ENCODE assay signal across 10 cellular contexts in genomic region chr2:190477563-190478454, GRCh38. TPM values are rescaled to one million over a fixed set of nuclear protein-coding genes. Genes with fewer than 3 reads are reported as not detected.
DNase-seq lines count a peak whose midpoint lies in the region; ATAC-seq and TF ChIP-seq lines count a peak whose summit lies in the region.
"Had no signal": no experiment of that assay in that cellular context is flagged by ENCODE, and none has a peak within 500 bp of the region (broad histone marks: within the 10 kb centered on the region; RNA-seq: fewer than 3 reads in every experiment).

No MANE protein-coding gene starts in this region.

- H3K4me3 ChIP-seq in adrenal gland: no peak overlapping the region

- no peak for ATAC-seq in HG03108 (IDR thresholded peaks at IDR 0.05; ENCODE audit: unreplicated experiment)
- ATAC-seq in GM18868 (IDR thresholded peaks at IDR 0.05; ENCODE audit: unreplicated experiment): no peak

- H3K4me1 ChIP-seq in adrenal gland (replicated peaks in 1 of 2): peaks cover 0 to 3% of the 10 kb centered on the region in 2 donors

- peak overlapping the region in 3 of 5 donors; percentile 2 to 26 (median 18) for H3K27ac ChIP-seq in adrenal gland

- H3K9me3 ChIP-seq in adrenal gland (replicated peaks in 1 of 3): no peaks in the 10 kb centered on the region

- whole genome bisulfite sequencing in adrenal gland, 4 donors: 59 to 87% (median 75%) methylated on average over 3 to 4 of the region's 4 CpGs

- DNase-seq in NCI-H1092 treated with DMSO at 0.1 percent for 48 hours (lab: John Stamatoyannopoulos, UW) (peak; percentile 91), adrenal gland (no peak), hippocampal formation (lab: John Stamatoyannopoulos, UW) (peak; percentile 53 to 88), renal cortical epithelial cell (ENCODE audit: low read depth) (peak; percentile 28), iPS-NIHi11 (ENCODE audit: low spot score) (no peak), A172 (ENCODE audit: low spot score) (no peak)
- DNase-seq: activated CD4-positive, alpha-beta T cell treated with anti-CD3 and anti-CD28 coated beads, Interleukin-2, amount 50 U/mL, for 1 hour; naive B cell had no signal

- no peak for TF ChIP-seq POLR2A in adrenal gland (IDR thresholded peaks at IDR 0.05)

- no peaks in the 10 kb centered on the region for H3K36me3 ChIP-seq in adrenal gland (replicated peaks in 1 of 2)

- TF ChIP-seq CTCF in adrenal gland (IDR thresholded peaks at IDR 0.05): no peak

- H3K27me3 ChIP-seq in adrenal gland: no peaks in the 10 kb centered on the region

- intact Hi-C loops in adrenal gland (cut with DNase I): no loop called here

RNA-seq across cellular contexts. Expression of gene NEMP2, which starts 56.7 kb away (rescaled TPM):
- total RNA-seq in adrenal gland (1 to 10 TPM; 2.5 to 7.1 (median 5.1) TPM), renal cortical epithelial cell (7.9 and 15.8 TPM in 2 replicates)
- polyA plus RNA-seq in adrenal gland: 1 to 10 TPM in 1 of 3 donors, under 1 TPM in 2; 0.61 to 2.7 (median 0.72) TPM
- total RNA-seq in A172 (2014; rRNA removed; shearing (Covaris generic)): 7.4 and 19.8 TPM in 2 replicates

Comparison
In these comparisons a context has a peak if more than half of its experiments do, and no peak if none do; other contexts are left out.
1. DNase-seq: peak in NCI-H1092 treated with DMSO at 0.1 percent for 48 hours (single experiment), hippocampal formation (2 of 2) and renal cortical epithelial cell (single experiment); none in adrenal gland (0 of 7), iPS-NIHi11 (single experiment) and A172 (single experiment).